ENCODE assay signal across 22 cellular contexts in the genomic region with DNA sequence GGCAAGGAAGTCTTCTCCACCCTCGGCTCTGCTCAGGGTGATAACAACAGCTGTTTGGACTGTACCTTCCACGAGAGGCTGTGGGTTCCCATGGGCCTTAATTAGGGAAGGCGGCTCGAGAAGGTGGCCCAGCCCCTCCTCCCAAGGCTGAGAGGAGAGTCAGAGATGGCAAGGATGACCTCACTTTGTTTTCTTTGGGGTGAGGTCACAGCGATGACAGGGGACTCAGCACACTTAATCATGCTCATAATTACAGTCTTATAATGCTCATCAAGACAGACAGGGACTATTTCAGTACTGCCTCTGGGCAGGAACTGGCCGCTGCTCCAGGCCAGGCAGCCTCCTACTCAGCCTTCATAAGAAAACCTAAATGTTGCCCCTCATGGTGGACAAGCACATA. TPM values are rescaled to one million over a fixed set of nuclear protein-coding genes. Genes with fewer than 3 reads are reported as not detected.
DNase-seq lines count a peak whose midpoint lies in the region; ATAC-seq and TF ChIP-seq lines count a peak whose summit lies in the region.
"Had no signal": no experiment of that assay in that cellular context is flagged by ENCODE, and none has a peak within 500 bp of the region (broad histone marks: within the 10 kb centered on the region; RNA-seq: fewer than 3 reads in every experiment).

No MANE protein-coding gene starts in this region.

- intact Hi-C loops in upper lobe of right lung (cut with DNase I), result no loop called here

- H3K4me1 ChIP-seq in endodermal cell (ENCODE audit: control insufficient read depth, insufficient read depth, low read length) (peaks cover 6% of the 10 kb centered on the region), upper lobe of right lung (peaks cover 5% of the 10 kb centered on the region)
- H3K4me1 ChIP-seq: BE2C had no signal

- 82 to 89% methylated on average over 4 to 6 of the region's 6 CpGs for WGBS in endodermal cell (ENCODE audit: insufficient coverage in 1 of 2, insufficient read length in 1 of 2), 2 experiments

- H3K27ac Mint-ChIP-seq in stimulated activated naive CD8-positive, alpha-beta T cell treated with anti-CD3 and anti-CD28 coated beads, Interleukin-15, amount 100 ng/mL, for 72 hours, result no peak overlapping the region
- H3K27ac Mint-ChIP-seq in endodermal cell, result no peak overlapping the region
- H3K27ac Mint-ChIP-seq: CD4-positive, CD25-positive, alpha-beta regulatory T cell had no signal

- TF ChIP-seq CTCF in endodermal cell (conservative IDR thresholded peaks at IDR 0.05) (no peak), upper lobe of right lung (IDR thresholded peaks at IDR 0.05) (no peak), RWPE1 (conservative IDR thresholded peaks at IDR 0.05; ENCODE audit: low read depth) (no peak)

- H3K27ac ChIP-seq in endodermal cell (ENCODE audit: low read depth, low read length) (no peak overlapping the region), upper lobe of right lung (no peak overlapping the region), RWPE1 (no peak overlapping the region)
- H3K27ac ChIP-seq: KMS-11, PC-9 had no signal

- POLR2A ChIA-PET in RWPE1 (lab: Yijun Ruan, JAX; ENCODE audit: low non-redundant PET), result no interaction called here

- H3K9me3 Mint-ChIP-seq in stimulated activated naive CD8-positive, alpha-beta T cell treated with anti-CD3 and anti-CD28 coated beads, Interleukin-15, amount 100 ng/mL, for 72 hours, result peaks cover 12 to 18% of the 10 kb centered on the region in 2 donors
- peaks cover 7% of the 10 kb centered on the region for H3K9me3 Mint-ChIP-seq in endodermal cell

- H3K4me3 ChIP-seq in endodermal cell (ENCODE audit: low read length) (no peak overlapping the region), upper lobe of right lung (no peak overlapping the region)
- H3K4me3 ChIP-seq: GM12878, PC-9 had no signal

- H3K27me3 ChIP-seq in endodermal cell (ENCODE audit: control insufficient read depth, insufficient read depth, low read length, poor library complexity, severe bottlenecking) (peaks cover 7% of the 10 kb centered on the region), upper lobe of right lung (no peaks in the 10 kb centered on the region)

- H3K9ac ChIP-seq in endodermal cell (ENCODE audit: extremely low read depth, low read length, poor library complexity, severe bottlenecking), result no peak overlapping the region
- H3K9ac ChIP-seq: KMS-11 had no signal

- H3K9me3 ChIP-seq in endodermal cell (ENCODE audit: control insufficient read depth, low read length) (peaks cover 4% of the 10 kb centered on the region), upper lobe of right lung (no peaks in the 10 kb centered on the region)
- H3K9me3 ChIP-seq: BE2C had no signal

- DNase-seq in stimulated activated naive CD8-positive, alpha-beta T cell treated with anti-CD3 and anti-CD28 coated beads, Interleukin-15, Interleukin-2, amounts not matched to agents 100 U/mL and 50 U/mL, for 24 hours, result no peak
- no peak for DNase-seq in stimulated activated naive CD8-positive, alpha-beta T cell treated with anti-CD3 and anti-CD28 coated beads, Interleukin-15, amount 100 ng/mL, for 72 hours
- DNase-seq in NCI-H69 (lab: John Stamatoyannopoulos, UW) (peak; percentile 58), endodermal cell (peak; percentile 38), upper lobe of right lung (peak; percentile 7), SIG-M5 (lab: John Stamatoyannopoulos, UW) (no peak), HuH-7.5 (ENCODE audit: low spot score) (no peak), RWPE1 (ENCODE audit: low spot score) (no peak)
- DNase-seq: BE2C; CD4-positive, CD25-positive, alpha-beta regulatory T cell; COR-L47; DMS153; EL; NCI-H1436; NCI-H1930; NCI-H524; PC-9; SW 1271 had no signal

- ATAC-seq in stimulated activated naive CD8-positive, alpha-beta T cell treated with anti-CD3 and anti-CD28 coated beads, Interleukin-15, Interleukin-2, amounts not matched to agents 100 U/mL and 50 U/mL, for 24 hours, result peak; percentile 16
- no peak for ATAC-seq in stimulated activated naive CD8-positive, alpha-beta T cell treated with anti-CD3 and anti-CD28 coated beads, Interleukin-15, amount 100 ng/mL, for 72 hours
- ATAC-seq in upper lobe of right lung, result no peak
- ATAC-seq: GM12878, Right ventricle myocardium inferior had no signal

- no peaks in the 10 kb centered on the region for H3K36me3 ChIP-seq in endodermal cell (ENCODE audit: control insufficient read depth, insufficient read depth, low read length)
- H3K36me3 ChIP-seq in upper lobe of right lung, result no peaks in the 10 kb centered on the region
- H3K36me3 ChIP-seq: BE2C had no signal

- CTCF ChIA-PET in RWPE1 (lab: Yijun Ruan, JAX), result no interaction called here

- H3K4me1 Mint-ChIP-seq in stimulated activated naive CD8-positive, alpha-beta T cell treated with anti-CD3 and anti-CD28 coated beads, Interleukin-15, amount 100 ng/mL, for 72 hours, result no peaks in the 10 kb centered on the region
- H3K4me1 Mint-ChIP-seq in endodermal cell, result peaks cover 12% of the 10 kb centered on the region
- H3K4me1 Mint-ChIP-seq: CD4-positive, CD25-positive, alpha-beta regulatory T cell had no signal

- H3K4me3 Mint-ChIP-seq in stimulated activated naive CD8-positive, alpha-beta T cell treated with anti-CD3 and anti-CD28 coated beads, Interleukin-15, amount 100 ng/mL, for 72 hours, result no peak overlapping the region
- H3K4me3 Mint-ChIP-seq in endodermal cell, result no peak overlapping the region
- H3K4me3 Mint-ChIP-seq: CD4-positive, CD25-positive, alpha-beta regulatory T cell had no signal

- no peaks in the 10 kb centered on the region for H3K36me3 Mint-ChIP-seq in endodermal cell (ENCODE audit: low read depth)
- H3K36me3 Mint-ChIP-seq: CD4-positive, CD25-positive, alpha-beta regulatory T cell had no signal

- H3K27me3 Mint-ChIP-seq in stimulated activated naive CD8-positive, alpha-beta T cell treated with anti-CD3 and anti-CD28 coated beads, Interleukin-15, amount 100 ng/mL, for 72 hours, result peaks cover 53% of the 10 kb centered on the region
- H3K27me3 Mint-ChIP-seq in endodermal cell (ENCODE audit: insufficient read depth), result peaks cover 21% of the 10 kb centered on the region

RNA-seq across cellular contexts. Expression of gene WFDC1, which starts 19.7 kb away (rescaled TPM):
- total RNA-seq in endodermal cell, result under 1 TPM in 1 of 2 donors, not detected in 1; 0.15 TPM
- polyA plus RNA-seq in endodermal cell (2013, experiment 1 of 2), result 0.89 TPM
- 0.99 TPM for polyA plus RNA-seq in endodermal cell (2013, experiment 2 of 2)
- 26.0 TPM for total RNA-seq in upper lobe of right lung
- total RNA-seq: CD4-positive, CD25-positive, alpha-beta regulatory T cell; GM12878; MCF 10A; PC-9 had no signal
- polyA plus RNA-seq: CD4-positive, CD25-positive, alpha-beta regulatory T cell; GM12878 had no signal

RNA-seq across cellular contexts. Expression of gene ATP2C2, which starts 54.0 kb away (rescaled TPM):
- total RNA-seq in endodermal cell (1 to 10 TPM; 2.0 to 2.6 TPM), upper lobe of right lung (48.9 TPM)
- polyA plus RNA-seq in endodermal cell (2013, experiment 1 of 2), result 0.71 TPM
- 0.87 TPM for polyA plus RNA-seq in endodermal cell (2013, experiment 2 of 2)
- total RNA-seq: CD4-positive, CD25-positive, alpha-beta regulatory T cell; GM12878; MCF 10A; Right ventricle myocardium inferior had no signal

Comparison
In these comparisons a context has a peak if more than half of its experiments do, and no peak if none do; other contexts are left out.
1. DNase-seq: peak in NCI-H69 (single experiment), endodermal cell (single experiment) and upper lobe of right lung (single experiment); none in stimulated activated naive CD8-positive, alpha-beta T cell treated with anti-CD3 and anti-CD28 coated beads, Interleukin-15, Interleukin-2, amounts not matched to agents 100 U/mL and 50 U/mL, for 24 hours (single experiment), stimulated activated naive CD8-positive, alpha-beta T cell treated with anti-CD3 and anti-CD28 coated beads, Interleukin-15, amount 100 ng/mL, for 72 hours (0 of 2), SIG-M5 (single experiment), HuH-7.5 (single experiment) and RWPE1 (single experiment).
2. RNA of gene WFDC1, which starts 19.7 kb away (total RNA-seq): 26.0 TPM in upper lobe of right lung (single experiment); 0.15 TPM in endodermal cell; every median in the first group is over 10 times any median in the second.
3. RNA of gene ATP2C2, which starts 54.0 kb away (total RNA-seq): 48.9 TPM in upper lobe of right lung (single experiment); 2.0 to 2.6 TPM in endodermal cell; every median in the first group is over 10 times any median in the second.